Comparison of ENCODE assay signal across 20 cellular contexts in genomic region chr13:65036999-65037398, GRCh38.
A peak's percentile ranks its signal among the peaks of the same experiment; 100 is the strongest.
DNase-seq lines count a peak whose midpoint lies in the region; ATAC-seq, FAIRE-seq and TF ChIP-seq lines count a peak whose summit lies in the region.
"Had no signal": no experiment of that assay in that cellular context is flagged by ENCODE, and none has a peak within 500 bp of the region (broad histone marks: within the 10 kb centered on the region; RNA-seq: fewer than 3 reads in every experiment).

No MANE protein-coding gene starts in this region.

- H3K9me3 ChIP-seq in osteoblast (ENCODE audit: low read depth, low read length): peaks cover 2% of the 10 kb centered on the region
- H3K9me3 ChIP-seq: BLaER1 had no signal

- no peaks in the 10 kb centered on the region for H3K27me3 ChIP-seq in osteoblast (ENCODE audit: insufficient read depth, low read length)
- H3K27me3 ChIP-seq: BLaER1 had no signal

- no peaks in the 10 kb centered on the region for H3K4me1 ChIP-seq in osteoblast (ENCODE audit: insufficient read depth, low read length)
- H3K4me1 ChIP-seq: BLaER1 had no signal

- H3K4me3 ChIP-seq in osteoblast (ENCODE audit: insufficient read depth, low read length): no peak overlapping the region
- H3K4me3 ChIP-seq: BLaER1 had no signal

- FAIRE-seq in HTR-8/SVneo (lab: Jason Lieb, UNC): no peak
- FAIRE-seq: G401.6, GM12891, GM18507 had no signal

- H3K4me2 ChIP-seq in osteoblast (ENCODE audit: insufficient read depth, low read length): no peak overlapping the region
- H3K4me2 ChIP-seq: BLaER1, KMS-11 had no signal

- DNase-seq in A172 (ENCODE audit: low spot score): peak; percentile 19
- peak; percentile 5 for DNase-seq in HTR-8/SVneo (ENCODE audit: insufficient read length, low spot score)
- DNase-seq in osteoblast (ENCODE audit: insufficient read length, low spot score, missing footprints): peak; percentile 19
- no peak for DNase-seq in NCI-H2029 treated with DMSO at 0.1 percent for 48 hours (lab: John Stamatoyannopoulos, UW)
- no peak for DNase-seq in KG1 (lab: John Stamatoyannopoulos, UW)
- DNase-seq: CD4-positive, alpha-beta memory T cell; DMS153; DMS79; GOT3; H7; HFFc6 had no signal

- no peak overlapping the region for H2AFZ ChIP-seq in osteoblast (ENCODE audit: low read length)

- ATAC-seq in SK-N-SH treated with all-trans-retinoic acid at 6 μM for 48 hours: peak; percentile 47
- ATAC-seq in HG02798 (IDR thresholded peaks at IDR 0.05; ENCODE audit: poor library complexity, unreplicated experiment): no peak
- ATAC-seq: HCT116 had no signal

- no peaks in the 10 kb centered on the region for H3K36me3 ChIP-seq in osteoblast (ENCODE audit: insufficient read depth, low read length)
- H3K36me3 ChIP-seq: BLaER1 had no signal

- H3K79me2 ChIP-seq in osteoblast (ENCODE audit: insufficient read depth, low read length): no peaks in the 10 kb centered on the region

- H4K20me1 ChIP-seq in osteoblast (ENCODE audit: insufficient read depth, low read length): no peaks in the 10 kb centered on the region
- H4K20me1 ChIP-seq: BLaER1 had no signal

- TF ChIP-seq CTCF in osteoblast (IDR thresholded peaks at IDR 0.05; ENCODE audit: extremely low read depth, low read depth, low read length): no peak

- no peak overlapping the region for H3K27ac ChIP-seq in osteoblast (ENCODE audit: low read depth, low read length)
- H3K27ac ChIP-seq: 22Rv1, BLaER1, KMS-11 had no signal

TF ChIP-seq in SK-N-SH treated with all-trans-retinoic acid at 6 μM for 48 hours, 23 proteins besides CTCF, POLR2A, EP300 and RAD21:
- TF ChIP-seq TOX (CRISPR knock-in tag; IDR thresholded peaks at IDR 0.05; ENCODE audit: borderline replicate concordance) (no peak), CREB5 (CRISPR knock-in tag; IDR thresholded peaks at IDR 0.05; ENCODE audit: low read depth) (peak; percentile 53; the same call in 1 of the 2 replicates), ISL1 (CRISPR knock-in tag; IDR thresholded peaks at IDR 0.05) (peak; percentile 65), OSR1 (CRISPR knock-in tag; IDR thresholded peaks at IDR 0.05) (no peak), ZNF70 (CRISPR knock-in tag; IDR thresholded peaks at IDR 0.05) (no peak), GLIS3 (CRISPR knock-in tag; IDR thresholded peaks at IDR 0.05) (no peak), ZNF565 (CRISPR knock-in tag; conservative IDR thresholded peaks at IDR 0.05; ENCODE audit: low read depth) (no peak)
TF ChIP-seq in SK-N-SH treated with all-trans-retinoic acid at 6 μM for 48 hours: peak in this region for 2.

Comparison
In these comparisons a context has a peak if more than half of its experiments do, and no peak if none do; other contexts are left out.
1. DNase-seq: peak in A172 (single experiment), HTR-8/SVneo (single experiment) and osteoblast (single experiment); none in NCI-H2029 treated with DMSO at 0.1 percent for 48 hours (single experiment) and KG1 (single experiment).